2 cellular contexts compared by ENCODE assay signal in the genomic region with DNA sequence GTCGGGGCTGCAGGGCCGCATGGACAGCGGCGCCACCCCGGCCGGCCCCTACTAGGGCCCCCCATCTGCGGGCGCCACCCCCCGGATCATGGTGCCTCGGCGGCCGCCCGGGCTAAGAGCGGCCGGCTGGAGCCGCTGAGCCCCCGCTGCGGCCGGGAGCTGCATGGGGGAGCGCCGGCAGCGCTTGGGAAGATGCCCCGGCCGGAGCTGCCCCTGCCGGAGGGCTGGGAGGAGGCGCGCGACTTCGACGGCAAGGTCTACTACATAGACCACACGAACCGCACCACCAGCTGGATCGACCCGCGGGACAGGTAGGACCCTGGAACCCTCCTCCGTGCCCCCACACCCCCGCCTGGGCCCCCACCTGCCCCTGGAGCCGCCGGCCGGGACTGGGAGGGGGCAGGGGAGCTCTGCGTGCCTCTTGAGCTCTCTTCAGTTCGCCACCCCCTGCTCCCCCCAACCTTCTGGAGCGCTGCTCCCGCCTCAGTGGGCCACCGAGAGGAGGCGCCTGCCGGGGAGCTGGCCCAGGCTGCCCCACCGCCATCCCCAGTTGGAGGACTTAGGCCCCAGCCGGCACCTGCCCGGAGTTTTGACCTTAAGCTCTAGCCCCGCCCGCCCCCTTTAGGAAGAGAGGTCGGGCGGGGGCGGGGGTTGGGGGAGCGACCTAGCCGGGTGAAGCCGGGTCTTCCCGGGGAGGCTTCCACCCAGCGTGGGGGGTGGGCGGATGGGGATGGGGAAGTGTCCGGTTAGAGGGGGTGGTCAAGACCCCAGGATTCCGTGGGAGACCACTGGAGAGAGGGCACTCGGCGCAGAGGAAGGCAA.
TF ChIP-seq lines count a peak whose summit lies in the region.

No MANE protein-coding gene starts in this region.

TF ChIP-seq in HCT116, 20 proteins besides CTCF, POLR2A, EP300 and RAD21:
- TF ChIP-seq ZFX (IDR thresholded peaks at IDR 0.05) (peak; percentile 63), EZH2phosphoT487 (IDR thresholded peaks at IDR 0.05; ENCODE audit: borderline replicate concordance) (no peak)

TF ChIP-seq in endothelial cell of umbilical vein, 7 proteins besides CTCF, POLR2A, EP300 and RAD21:
- TF ChIP-seq, protein P1, sequence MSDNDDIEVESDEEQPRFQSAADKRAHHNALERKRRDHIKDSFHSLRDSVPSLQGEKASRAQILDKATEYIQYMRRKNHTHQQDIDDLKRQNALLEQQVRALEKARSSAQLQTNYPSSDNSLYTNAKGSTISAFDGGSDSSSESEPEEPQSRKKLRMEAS (IDR thresholded peaks at IDR 0.05; ENCODE audit: insufficient read depth, insufficient read length) = no peak
- no peak for TF ChIP-seq MYC (IDR thresholded peaks at IDR 0.05; ENCODE audit: low read depth, low read length)
- TF ChIP-seq JUN (IDR thresholded peaks at IDR 0.05; ENCODE audit: borderline replicate concordance, insufficient read depth, insufficient read length, low read depth) = no peak
- TF ChIP-seq EZH2 (IDR thresholded peaks at IDR 0.05; ENCODE audit: borderline replicate concordance, low read depth, low read length, severe bottlenecking) = no peak
- no peak for TF ChIP-seq POLR2AphosphoS5 (IDR thresholded peaks at IDR 0.05; ENCODE audit: insufficient read depth, low read depth, low read length)
- TF ChIP-seq GATA2 (IDR thresholded peaks at IDR 0.05; ENCODE audit: insufficient read depth, insufficient read length, low read depth, low read length) = no peak
- no peak for TF ChIP-seq FOS (IDR thresholded peaks at IDR 0.05; ENCODE audit: borderline replicate concordance, insufficient read depth, low read length)
TF ChIP-seq in endothelial cell of umbilical vein: peak in this region for 0.
